Comparison of ENCODE assay signal across 1 cellular context in the genomic region with DNA sequence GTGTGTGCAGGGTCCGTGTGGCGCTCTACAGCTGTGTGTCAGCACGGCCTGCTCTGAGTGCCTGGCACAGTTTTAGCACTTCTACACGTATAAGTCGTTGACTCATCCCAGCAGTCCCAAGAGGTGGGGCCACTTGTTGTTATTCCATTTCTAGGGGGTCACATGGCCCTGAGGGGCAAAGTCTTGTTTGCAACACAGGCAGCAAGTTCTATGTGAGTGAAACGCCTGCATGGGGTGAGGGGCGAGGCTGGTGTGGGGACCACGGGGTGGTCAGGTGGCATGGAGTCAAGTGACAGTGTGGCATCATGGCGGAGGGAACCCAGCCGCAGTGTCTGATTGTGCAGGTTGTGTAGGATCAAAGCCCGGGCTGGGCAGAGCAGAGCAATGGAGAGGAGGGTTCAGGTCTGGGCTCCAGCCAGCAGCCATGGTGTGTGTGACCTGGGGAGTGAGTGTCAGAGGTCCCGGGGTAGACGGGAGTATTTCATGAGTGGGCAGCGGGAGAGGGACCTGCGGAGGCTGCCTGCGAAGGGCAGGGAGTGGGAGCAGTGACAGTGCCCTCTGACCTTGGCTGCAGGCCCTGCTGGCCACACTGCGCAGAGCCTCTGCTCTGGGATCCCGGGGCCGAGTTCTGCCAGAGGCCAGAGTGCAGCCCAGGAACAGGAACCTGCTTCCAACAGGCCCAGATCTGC.
TF ChIP-seq lines count a peak whose summit lies in the region.

No MANE protein-coding gene starts in this region.

TF ChIP-seq in HepG2, 621 proteins besides CTCF, POLR2A, EP300 and RAD21 (continued from another document):
- TF ChIP-seq, protein P1, sequence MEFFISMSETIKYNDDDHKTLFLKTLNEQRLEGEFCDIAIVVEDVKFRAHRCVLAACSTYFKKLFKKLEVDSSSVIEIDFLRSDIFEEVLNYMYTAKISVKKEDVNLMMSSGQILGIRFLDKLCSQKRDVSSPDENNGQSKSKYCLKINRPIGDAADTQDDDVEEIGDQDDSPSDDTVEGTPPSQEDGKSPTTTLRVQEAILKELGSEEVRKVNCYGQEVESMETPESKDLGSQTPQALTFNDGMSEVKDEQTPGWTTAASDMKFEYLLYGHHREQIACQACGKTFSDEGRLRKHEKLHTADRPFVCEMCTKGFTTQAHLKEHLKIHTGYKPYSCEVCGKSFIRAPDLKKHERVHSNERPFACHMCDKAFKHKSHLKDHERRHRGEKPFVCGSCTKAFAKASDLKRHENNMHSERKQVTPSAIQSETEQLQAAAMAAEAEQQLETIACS (CRISPR knock-in tag; IDR thresholded peaks at IDR 0.05) = peak; percentile 29
- peak; percentile 42; the same call in 1 of the 2 replicates for TF ChIP-seq ZNF691 (CRISPR knock-in tag; IDR thresholded peaks at IDR 0.05; ENCODE audit: borderline replicate concordance, low read depth)
- 0 out of 2 replicates have a peak, but pooled peaks have one; percentile 45 for TF ChIP-seq ZC3H13 (CRISPR knock-in tag; IDR thresholded peaks at IDR 0.05)
- 0 out of 2 replicates have a peak, but pooled peaks have one; percentile 48 for TF ChIP-seq KLF13 (CRISPR knock-in tag; IDR thresholded peaks at IDR 0.05)
TF ChIP-seq in HepG2: peak in this region for 264.
